Comparison of ENCODE assay signal across 35 cellular contexts in the genomic region with DNA sequence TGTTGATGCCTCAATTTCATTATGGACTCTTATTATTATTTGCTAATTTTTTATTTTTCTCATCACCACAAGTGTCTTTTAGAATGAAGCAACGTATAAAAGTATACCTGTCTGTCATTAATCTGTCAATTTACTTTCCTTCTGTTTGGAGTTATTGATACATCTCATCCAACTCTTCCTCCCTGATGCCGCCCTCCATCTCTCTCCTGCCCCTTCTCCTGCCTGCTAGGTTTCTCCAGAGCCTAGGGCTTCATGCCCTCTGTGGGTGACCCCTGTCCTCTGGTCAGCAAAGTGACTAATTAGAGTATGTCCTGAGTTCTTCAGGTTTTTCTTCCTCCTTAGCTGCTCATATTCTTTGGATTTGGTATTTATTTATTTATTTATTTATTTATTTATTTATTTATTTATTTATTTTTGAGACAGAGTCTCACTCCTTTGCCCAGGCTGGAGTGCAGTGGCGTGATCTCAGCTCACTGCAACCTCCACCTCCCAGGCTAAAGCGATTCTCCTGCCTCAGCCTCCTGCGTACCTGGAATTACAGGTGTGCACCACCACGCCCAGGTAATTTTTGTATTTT.
A peak's percentile ranks its signal among the peaks of the same experiment; 100 is the strongest.
DNase-seq lines count a peak whose midpoint lies in the region; ATAC-seq, FAIRE-seq and TF ChIP-seq lines count a peak whose summit lies in the region.
"Had no signal": no experiment of that assay in that cellular context is flagged by ENCODE, and none has a peak within 500 bp of the region (broad histone marks: within the 10 kb centered on the region; RNA-seq: fewer than 3 reads in every experiment).

No MANE protein-coding gene starts in this region.

- H3K9me3 ChIP-seq in A549 = no peaks in the 10 kb centered on the region
- H3K9me3 ChIP-seq in Caco-2 = no peaks in the 10 kb centered on the region
- no peaks in the 10 kb centered on the region for H3K9me3 ChIP-seq in HEK293 (ENCODE audit: control insufficient read depth, insufficient read depth, low read depth, low read length)
- H3K9me3 ChIP-seq in colonic mucosa = no peaks in the 10 kb centered on the region
- H3K9me3 ChIP-seq: BE2C; BLaER1; BLaER1 treated with 17β-estradiol and CSF1 and Interleukin-3, amounts not matched to agents 10 nM and 100 nM had no signal

- peak overlapping the region; percentile 8 for H3K27ac Mint-ChIP-seq in Caco-2 (ENCODE audit: unreplicated experiment)
- H3K27ac Mint-ChIP-seq: B cell; CD14-positive monocyte; CD4-positive, alpha-beta memory T cell; CD4-positive, alpha-beta T cell; CD4-positive, CD25-positive, alpha-beta regulatory T cell; CD8-positive, alpha-beta memory T cell; CD8-positive, alpha-beta T cell had no signal

- no peak overlapping the region for H3K9ac ChIP-seq in colonic mucosa (ENCODE audit: low read depth in 2 of 2, low read length in 2 of 2)
- H3K9ac ChIP-seq: BLaER1; BLaER1 treated with 17β-estradiol and CSF1 and Interleukin-3, amounts not matched to agents 10 nM and 100 nM had no signal

- H3K36me3 ChIP-seq in Caco-2 (ENCODE audit: control insufficient read depth, insufficient read depth, low read length) (no peaks in the 10 kb centered on the region), HEK293 (ENCODE audit: control insufficient read depth in 2 of 2, insufficient read depth in 1 of 2, low read length in 2 of 2) (no peaks in the 10 kb centered on the region), colonic mucosa (no peaks in the 10 kb centered on the region)
- H3K36me3 ChIP-seq: BE2C; BLaER1; BLaER1 treated with 17β-estradiol and CSF1 and Interleukin-3, amounts not matched to agents 10 nM and 100 nM had no signal

- TF ChIP-seq POLR2A in A549 (IDR thresholded peaks at IDR 0.05; ENCODE audit: low read length) = no peak

- H3K4me2 ChIP-seq in A549 = no peak overlapping the region
- H3K4me2 ChIP-seq: BLaER1; BLaER1 treated with 17β-estradiol and CSF1 and Interleukin-3, amounts not matched to agents 10 nM and 100 nM had no signal

- intact Hi-C loops in Caco-2 (cut with micrococcal nuclease; ENCODE audit: unreplicated experiment) (no loop called here), colonic mucosa (cut with DNase I) (no loop called here)

- H3K4me3 ChIP-seq in A549 (no peak overlapping the region), Caco-2 (ENCODE audit: low read depth, low read length) (no peak overlapping the region), HEK293 (ENCODE audit: low read depth, low read length) (no peak overlapping the region), colonic mucosa (no peak overlapping the region)
- H3K4me3 ChIP-seq: BLaER1; BLaER1 treated with 17β-estradiol and CSF1 and Interleukin-3, amounts not matched to agents 10 nM and 100 nM had no signal

- CTCF ChIA-PET in A549 (lab: Yijun Ruan, JAX) = no interaction called here
- CTCF ChIA-PET in Caco-2 (lab: Charles Lee) = no interaction called here
- CTCF ChIA-PET in HEK293 (lab: Yijun Ruan, JAX) = interaction anchor here (0.6 kb wide), 1 partner anchor 162 kb away, joined by 3 read pairs; the partner anchor contains the start of gene MYCN

- TF ChIP-seq EP300 in A549 (IDR thresholded peaks at IDR 0.05) = no peak

- 64% methylated on average over 6 of the region's 6 CpGs for WGBS in A549 (ENCODE audit: missing lambda C conversion rate)

- ATAC-seq in A549 (no peak), GM21526 (IDR thresholded peaks at IDR 0.05; ENCODE audit: low FRiP score, unreplicated experiment) (no peak)
- ATAC-seq: CD8-positive, alpha-beta T cell had no signal

- POLR2A ChIA-PET in A549 (lab: Yijun Ruan, JAX) = no interaction called here
- POLR2A ChIA-PET in Caco-2 (lab: Charles Lee) = no interaction called here
- POLR2A ChIA-PET in HEK293 (lab: Yijun Ruan, JAX) = no interaction called here

- H3K4me3 Mint-ChIP-seq in Caco-2 (ENCODE audit: unreplicated experiment) = no peak overlapping the region
- H3K4me3 Mint-ChIP-seq: B cell; CD14-positive monocyte; CD4-positive, alpha-beta memory T cell; CD4-positive, alpha-beta T cell; CD4-positive, CD25-positive, alpha-beta regulatory T cell; CD8-positive, alpha-beta memory T cell; CD8-positive, alpha-beta T cell had no signal

- FAIRE-seq in A549 (lab: Jason Lieb, UNC) = no peak
- FAIRE-seq: A204.1, D721Med had no signal

- H3K27me3 ChIP-seq in Caco-2 (replicated peaks; ENCODE audit: control insufficient read depth, insufficient read depth, low read length) = no peaks in the 10 kb centered on the region
- H3K27me3 ChIP-seq in colonic mucosa = no peaks in the 10 kb centered on the region
- H3K27me3 ChIP-seq: BE2C; BLaER1; BLaER1 treated with 17β-estradiol and CSF1 and Interleukin-3, amounts not matched to agents 10 nM and 100 nM had no signal

- TF ChIP-seq RAD21 in A549 (conservative IDR thresholded peaks at IDR 0.05 in 1 of 2, IDR thresholded peaks at IDR 0.05 in 1 of 2) = no peak

- no peak for TF ChIP-seq CTCF in A549 (IDR thresholded peaks at IDR 0.05)
- TF ChIP-seq CTCF in Caco-2 (IDR thresholded peaks at IDR 0.05; ENCODE audit: insufficient read depth in 1 of 2, low read depth in 1 of 2, low read length in 1 of 2, severe bottlenecking in 1 of 2, unreplicated experiment in 1 of 2) = no peak
- no peak for TF ChIP-seq CTCF in HEK293 (tag by site-specific recombination; IDR thresholded peaks at IDR 0.05)
- TF ChIP-seq CTCF in colonic mucosa (IDR thresholded peaks at IDR 0.05) = no peak

- DNase-seq in A549 (ENCODE audit: low read depth in 1 of 2, low spot score in 1 of 2) (no peak), Caco-2 (no peak), SK-N-DZ (ENCODE audit: low spot score) (peak; percentile 95), amniotic stem cell (lab: John Stamatoyannopoulos, UW) (no peak), colonic mucosa (no peak)
- no peak for DNase-seq in stimulated activated CD4-positive, alpha-beta T cell treated with anti-CD3 and anti-CD28 coated beads, Interleukin-4, amount 100 ng/mL, for 24 hours
- DNase-seq: 8988T; ACHN; AML-193; BE2C; C1 segment of cervical spinal cord; Calu3; CD4-positive, alpha-beta memory T cell; CD4-positive, alpha-beta T cell; CD4-positive, CD25-positive, alpha-beta regulatory T cell; CD8-positive, alpha-beta memory T cell; CD8-positive, alpha-beta T cell; COR-L47; DMS 273 treated with DMSO at 0.1 percent for 48 hours; DMS153; DMS53; DMS79; DMS79 treated with DMSO at 0.1 percent for 48 hours; DND-41; EL had no signal

- no peaks in the 10 kb centered on the region for H3K36me3 Mint-ChIP-seq in Caco-2 (ENCODE audit: insufficient read depth, unreplicated experiment)
- H3K36me3 Mint-ChIP-seq: CD14-positive monocyte; CD4-positive, alpha-beta memory T cell; CD4-positive, CD25-positive, alpha-beta regulatory T cell; CD8-positive, alpha-beta memory T cell; CD8-positive, alpha-beta T cell had no signal

- H3K4me1 Mint-ChIP-seq in Caco-2 (ENCODE audit: low read depth, unreplicated experiment) = peaks cover 53% of the 10 kb centered on the region
- H3K4me1 Mint-ChIP-seq: B cell; CD14-positive monocyte; CD4-positive, alpha-beta memory T cell; CD4-positive, CD25-positive, alpha-beta regulatory T cell; CD8-positive, alpha-beta memory T cell had no signal

- H3K9me3 Mint-ChIP-seq in Caco-2 (ENCODE audit: unreplicated experiment) = no peaks in the 10 kb centered on the region
- H3K9me3 Mint-ChIP-seq: CD4-positive, alpha-beta T cell; CD4-positive, CD25-positive, alpha-beta regulatory T cell; CD8-positive, alpha-beta memory T cell; CD8-positive, alpha-beta T cell had no signal

- BruUV-seq in Caco-2 (replicated peaks; lab: Mats Ljungman, UMichigan) = no TSS peak

- H3K4me1 ChIP-seq in A549 = peaks cover 31% of the 10 kb centered on the region
- peaks cover 53% of the 10 kb centered on the region for H3K4me1 ChIP-seq in Caco-2
- no peaks in the 10 kb centered on the region for H3K4me1 ChIP-seq in HEK293 (ENCODE audit: control insufficient read depth, insufficient read depth, low read length)
- no peaks in the 10 kb centered on the region for H3K4me1 ChIP-seq in colonic mucosa
- H3K4me1 ChIP-seq: BE2C, BLaER1 had no signal

- H3K27me3 Mint-ChIP-seq in Caco-2 (ENCODE audit: insufficient read depth, unreplicated experiment) = no peaks in the 10 kb centered on the region
- H3K27me3 Mint-ChIP-seq: CD4-positive, alpha-beta T cell; CD4-positive, CD25-positive, alpha-beta regulatory T cell had no signal

- H3K27ac ChIP-seq in A549 = no peak overlapping the region
- H3K27ac ChIP-seq in HEK293 (ENCODE audit: extremely low read depth, low read depth, low read length) = no peak overlapping the region
- H3K27ac ChIP-seq in colonic mucosa = no peak overlapping the region
- H3K27ac ChIP-seq: 22Rv1; BLaER1; BLaER1 treated with 17β-estradiol and CSF1 and Interleukin-3, amounts not matched to agents 10 nM and 100 nM; C4-2B had no signal

TF ChIP-seq in A549, 52 proteins besides CTCF, POLR2A, EP300 and RAD21:
- TF ChIP-seq KDM1A (IDR thresholded peaks at IDR 0.05; ENCODE audit: low read depth) = no peak
- peak; percentile 97 for TF ChIP-seq ZC3H11A (IDR thresholded peaks at IDR 0.05)
- TF ChIP-seq HOXB13 (CRISPR knock-in tag; IDR thresholded peaks at IDR 0.05; ENCODE audit: low read depth) = no peak
- no peak for TF ChIP-seq HOXB5 (CRISPR knock-in tag; IDR thresholded peaks at IDR 0.05)
- no peak for TF ChIP-seq POLR2AphosphoS2 (conservative IDR thresholded peaks at IDR 0.05; ENCODE audit: low read length)

TF ChIP-seq in HEK293, 187 proteins besides CTCF, POLR2A, EP300 and RAD21 (continues in another document):
- TF ChIP-seq IKZF3 (tag by site-specific recombination; IDR thresholded peaks at IDR 0.05) (no peak), ZNF140 (tag by site-specific recombination; IDR thresholded peaks at IDR 0.05) (peak; percentile 71), ZNF623 (tag by site-specific recombination; IDR thresholded peaks at IDR 0.05) (peak; percentile 36; the same call in 1 of the 2 replicates), ZXDB (tag by site-specific recombination; IDR thresholded peaks at IDR 0.05) (0 out of 2 replicates have a peak, but pooled peaks have one; percentile 20)

Comparison
In these comparisons a context has a peak if more than half of its experiments do, and no peak if none do; other contexts are left out.
1. Of the 5 proteins assayed by ChIP-seq in both HEK293 and A549: peak only in HEK293: REST; only in A549: none; in both: none; in neither: 4.